8 cellular contexts compared by ENCODE assay signal in genomic region chr12:46372852-46373302, GRCh38. TPM values are rescaled to one million over a fixed set of nuclear protein-coding genes. Genes with fewer than 3 reads are reported as not detected.
DNase-seq lines count a peak whose midpoint lies in the region; ATAC-seq and TF ChIP-seq lines count a peak whose summit lies in the region.

No MANE protein-coding gene starts in this region.

- peaks cover 37% of the 10 kb centered on the region for H3K4me1 Mint-ChIP-seq in neural progenitor cell

- peaks cover 41% of the 10 kb centered on the region for H3K36me3 ChIP-seq in DND-41 (ENCODE audit: insufficient read depth, low read length)
- peaks cover 37% of the 10 kb centered on the region for H3K36me3 ChIP-seq in OCI-LY3 (replicated peaks; ENCODE audit: low read depth, low read length)
- H3K36me3 ChIP-seq in effector memory CD4-positive, alpha-beta T cell (ENCODE audit: control insufficient read depth, insufficient read depth, low read length): peaks cover 24% of the 10 kb centered on the region
- H3K36me3 ChIP-seq in neural progenitor cell: peaks cover 27% of the 10 kb centered on the region

- in situ Hi-C loops in KBM-7 (cut with MboI; ENCODE audit: low pct_unique_long_range_greater_than_20kb, low sequenced_read_pairs): loop anchor here (25.0 kb wide), 1 partner anchor 289 kb away; no protein-coding TSS in a partner anchor

- H3K9ac ChIP-seq in DND-41 (ENCODE audit: low read depth, low read length): peak overlapping the region; percentile 97
- peak overlapping the region; percentile 97 for H3K9ac ChIP-seq in OCI-LY3 (ENCODE audit: low read length)
- H3K9ac ChIP-seq in neural progenitor cell: no peak overlapping the region

- peaks cover 12% of the 10 kb centered on the region for H3K36me3 Mint-ChIP-seq in neural progenitor cell

- peaks cover 39% of the 10 kb centered on the region for H4K20me1 ChIP-seq in DND-41 (ENCODE audit: insufficient read depth, low read length)
- H4K20me1 ChIP-seq in OCI-LY3 (ENCODE audit: insufficient read depth, low read length): peaks cover 33% of the 10 kb centered on the region
- H4K20me1 ChIP-seq in neural progenitor cell (ENCODE audit: low read depth): peaks cover 33% of the 10 kb centered on the region

- H3K27ac ChIP-seq in DND-41 (ENCODE audit: low read length) (peak overlapping the region; percentile 84), OCI-LY3 (ENCODE audit: low read length) (0 out of 2 replicates have a peak overlapping the region, but pooled peaks have one; percentile 8), neural progenitor cell (no peak overlapping the region)
- H3K27ac ChIP-seq in effector memory CD4-positive, alpha-beta T cell (ENCODE audit: insufficient read depth, low read length, poor library complexity, severe bottlenecking): peak overlapping the region; percentile 90

- peak overlapping the region; percentile 86 for H3K4me2 ChIP-seq in DND-41 (ENCODE audit: insufficient read depth, low read length)
- peak overlapping the region; percentile 91 for H3K4me2 ChIP-seq in OCI-LY3 (ENCODE audit: low read length)
- H3K4me2 ChIP-seq in neural progenitor cell: peak overlapping the region; percentile 96

- H3K27ac Mint-ChIP-seq in neural progenitor cell: peak overlapping the region; percentile 89

- peak overlapping the region; percentile 85 for H2AFZ ChIP-seq in DND-41 (ENCODE audit: low read depth, low read length)
- peak overlapping the region; percentile 93 for H2AFZ ChIP-seq in OCI-LY3 (ENCODE audit: low read depth, low read length)
- peak overlapping the region; percentile 83 for H2AFZ ChIP-seq in neural progenitor cell (replicated peaks)

- peaks cover 16% of the 10 kb centered on the region for H3K27me3 Mint-ChIP-seq in neural progenitor cell (ENCODE audit: insufficient read depth, low read depth)

- H3K4me1 ChIP-seq in DND-41 (ENCODE audit: insufficient read depth, low read length) (peaks cover 51% of the 10 kb centered on the region), OCI-LY3 (ENCODE audit: low read length) (peaks cover 37% of the 10 kb centered on the region), neural progenitor cell (peaks cover 37% of the 10 kb centered on the region)
- peaks cover 35% of the 10 kb centered on the region for H3K4me1 ChIP-seq in effector memory CD4-positive, alpha-beta T cell (ENCODE audit: control insufficient read depth, insufficient read depth, low read length, poor library complexity, severe bottlenecking)

- peak overlapping the region; percentile 96 for H3K4me3 Mint-ChIP-seq in neural progenitor cell

- peak overlapping the region; percentile 39 to 71; a peak in 3 of 4 replicates for H3K4me3 ChIP-seq in DND-41 (ENCODE audit: low read depth in 1 of 2, low read length in 2 of 2)
- peak overlapping the region; percentile 92 for H3K4me3 ChIP-seq in OCI-LY3 (ENCODE audit: low read length)
- peak overlapping the region; percentile 99 for H3K4me3 ChIP-seq in effector memory CD4-positive, alpha-beta T cell (ENCODE audit: insufficient read depth, low read depth, low read length, poor library complexity, severe bottlenecking)
- H3K4me3 ChIP-seq in neural progenitor cell: peak overlapping the region; percentile 76

- ATAC-seq in DND-41 (ENCODE audit: insufficient read depth, low read depth) (no peak), GM18868 (IDR thresholded peaks at IDR 0.05; ENCODE audit: unreplicated experiment) (no peak)

- peaks cover 49% of the 10 kb centered on the region for H3K79me2 ChIP-seq in DND-41 (ENCODE audit: insufficient read depth, low read length)
- peaks cover 48% of the 10 kb centered on the region for H3K79me2 ChIP-seq in OCI-LY3 (ENCODE audit: low read length)
- H3K79me2 ChIP-seq in neural progenitor cell (ENCODE audit: low read depth): peaks cover 47% of the 10 kb centered on the region

- TF ChIP-seq CTCF in DND-41 (IDR thresholded peaks at IDR 0.05; ENCODE audit: borderline replicate concordance, extremely low read depth, low read length, poor library complexity, severe bottlenecking) (no peak), OCI-LY3 (IDR thresholded peaks at IDR 0.05; ENCODE audit: low read depth, low read length) (no peak), neural progenitor cell (IDR thresholded peaks at IDR 0.05) (no peak)

- H3K27me3 ChIP-seq in DND-41 (ENCODE audit: insufficient read depth, low read length, poor library complexity) (no peaks in the 10 kb centered on the region), OCI-LY3 (ENCODE audit: low read depth, low read length) (no peaks in the 10 kb centered on the region), neural progenitor cell (peaks cover 9% of the 10 kb centered on the region)
- H3K27me3 ChIP-seq in effector memory CD4-positive, alpha-beta T cell (replicated peaks; ENCODE audit: control insufficient read depth, insufficient read depth, low read length, poor library complexity, severe bottlenecking): no peaks in the 10 kb centered on the region

- no peak for DNase-seq in DND-41
- no peak for DNase-seq in effector memory CD4-positive, alpha-beta T cell
- no peak for DNase-seq in neural progenitor cell (ENCODE audit: low spot score)
- DNase-seq in KBM-7: no peak
- no peak for DNase-seq in kidney glomerular epithelial cell (lab: John Stamatoyannopoulos, UW)
- no peak for DNase-seq in stimulated activated CD8-positive, alpha-beta memory T cell treated with anti-CD3 and anti-CD28 coated beads, Interleukin-4, amount 100 ng/mL, for 48 hours

- H3K9me3 ChIP-seq in DND-41 (ENCODE audit: insufficient read depth, low read length, severe bottlenecking): no peaks in the 10 kb centered on the region
- no peaks in the 10 kb centered on the region for H3K9me3 ChIP-seq in OCI-LY3 (ENCODE audit: insufficient read depth, low read length)
- H3K9me3 ChIP-seq in effector memory CD4-positive, alpha-beta T cell (ENCODE audit: control insufficient read depth, low read length): no peaks in the 10 kb centered on the region
- H3K9me3 ChIP-seq in neural progenitor cell (ENCODE audit: low read depth): no peaks in the 10 kb centered on the region

- peaks cover 47% of the 10 kb centered on the region for H3F3A ChIP-seq in neural progenitor cell (ENCODE audit: low read depth)

- no peaks in the 10 kb centered on the region for H3K9me3 Mint-ChIP-seq in neural progenitor cell

RNA-seq across cellular contexts. Expression of gene SLC38A2, which starts 0.3 kb away (rescaled TPM):
- total RNA-seq in neural progenitor cell (ENCODE audit: low replicate concordance): 259 and 348 TPM in 2 replicates
